In the genomic region with DNA sequence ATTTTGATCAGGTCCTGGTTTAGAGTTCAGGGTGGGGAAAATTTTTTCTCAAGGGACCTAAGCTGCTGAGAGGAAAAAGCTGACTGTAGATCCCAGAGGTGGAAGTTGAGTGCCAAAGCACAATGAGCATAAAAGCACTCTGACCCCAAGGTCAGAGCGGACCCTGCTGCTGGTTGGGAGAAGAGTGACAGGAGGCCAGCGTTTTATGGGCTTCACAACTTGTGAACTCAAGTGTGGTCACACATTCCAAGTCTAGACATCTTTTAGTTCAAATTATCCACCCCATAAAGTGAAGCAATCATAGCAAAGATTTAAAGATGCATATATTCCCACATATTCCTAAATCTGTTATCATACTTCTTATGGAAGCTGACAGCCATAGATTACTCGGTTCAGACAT, we compare ENCODE assay signal across 26 cellular contexts.
"Had no signal": no experiment of that assay in that cellular context is flagged by ENCODE, and none has a peak within 500 bp of the region (broad histone marks: within the 10 kb centered on the region; RNA-seq: fewer than 3 reads in every experiment).

No MANE protein-coding gene starts in this region.

- H3K9me3 Mint-ChIP-seq: mesothelial cell of epicardium; stimulated activated effector memory CD8-positive, alpha-beta T cell treated with anti-CD3 and anti-CD28 coated beads, Interleukin-12 subunit alpha, Interleukin-12 subunit beta, amount 100 ng/mL, for 72 hours had no signal

- H3K9me3 ChIP-seq: gastroesophageal sphincter, mucosa of descending colon, sigmoid colon, stomach, thyroid gland, vagina had no signal

- DNase-seq: dorsolateral prefrontal cortex; effector CD4-positive, alpha-beta T cell; foreskin fibroblast; hypothalamus; immature natural killer cell; islet precursor cell; kidney glomerular epithelial cell; left colon; left ventricle myocardium superior; mesenchymal stem cell; mucosa of descending colon; naive B cell; right cardiac atrium; sigmoid colon; stimulated activated CD4-positive, alpha-beta T cell treated with anti-CD3 and anti-CD28 coated beads, Interleukin-2, amount 100 ng/mL, for 24 hours; stimulated activated CD4-positive, alpha-beta T cell treated with anti-CD3 and anti-CD28 coated beads, Interleukin-4, amount 100 ng/mL, for 24 hours; stimulated activated naive CD4-positive, alpha-beta T cell treated with Interleukin-2 at 50 U/mL for 16 hours; stomach; thyroid gland; trophoblast cell had no signal

- H2AFZ ChIP-seq: parathyroid adenoma had no signal

- H3K36me3 ChIP-seq: gastroesophageal sphincter, sigmoid colon, stomach, thyroid gland, vagina had no signal

- H3K27me3 ChIP-seq: gastroesophageal sphincter, sigmoid colon, stomach, thyroid gland, vagina had no signal

- H3K79me2 ChIP-seq: parathyroid adenoma had no signal

- H3K4me3 ChIP-seq: dorsolateral prefrontal cortex, gastroesophageal sphincter, mucosa of descending colon, sigmoid colon, stomach, thyroid gland, vagina had no signal

- H3K27ac ChIP-seq: dorsolateral prefrontal cortex, gastroesophageal sphincter, parathyroid adenoma, sigmoid colon, stomach, thyroid gland, vagina had no signal

- H3K4me1 Mint-ChIP-seq: immature natural killer cell; naive B cell; stimulated activated effector memory CD8-positive, alpha-beta T cell treated with anti-CD3 and anti-CD28 coated beads, Interleukin-12 subunit alpha, Interleukin-12 subunit beta, amount 100 ng/mL, for 72 hours had no signal

- ATAC-seq: gastroesophageal sphincter; left colon; left ventricle myocardium superior; mucosa of descending colon; right cardiac atrium; stimulated activated effector memory CD8-positive, alpha-beta T cell treated with anti-CD3 and anti-CD28 coated beads, Interleukin-12 subunit alpha, Interleukin-12 subunit beta, amount 100 ng/mL, for 72 hours had no signal

- H3K36me3 Mint-ChIP-seq: immature natural killer cell; mesothelial cell of epicardium; naive B cell; stimulated activated effector memory CD8-positive, alpha-beta T cell treated with anti-CD3 and anti-CD28 coated beads, Interleukin-12 subunit alpha, Interleukin-12 subunit beta, amount 100 ng/mL, for 72 hours had no signal

- H3K27ac Mint-ChIP-seq: immature natural killer cell; mesothelial cell of epicardium; progenitor cell of endocrine pancreas; stimulated activated effector memory CD8-positive, alpha-beta T cell treated with anti-CD3 and anti-CD28 coated beads, Interleukin-12 subunit alpha, Interleukin-12 subunit beta, amount 100 ng/mL, for 72 hours had no signal

- H3K4me3 Mint-ChIP-seq: immature natural killer cell; mesothelial cell of epicardium; naive B cell; stimulated activated effector memory CD8-positive, alpha-beta T cell treated with anti-CD3 and anti-CD28 coated beads, Interleukin-12 subunit alpha, Interleukin-12 subunit beta, amount 100 ng/mL, for 72 hours had no signal

- H3K4me1 ChIP-seq: gastroesophageal sphincter, parathyroid adenoma, sigmoid colon, stomach, thyroid gland, vagina had no signal

- H3K27me3 Mint-ChIP-seq: progenitor cell of endocrine pancreas had no signal

- H3K9ac ChIP-seq: parathyroid adenoma had no signal
